Comparison of ENCODE assay signal across 22 cellular contexts in genomic region chr1:189657131-189657530, GRCh38.
DNase-seq lines count a peak whose midpoint lies in the region; ATAC-seq and TF ChIP-seq lines count a peak whose summit lies in the region.
"Had no signal": no experiment of that assay in that cellular context is flagged by ENCODE, and none has a peak within 500 bp of the region (broad histone marks: within the 10 kb centered on the region; RNA-seq: fewer than 3 reads in every experiment).

No MANE protein-coding gene starts in this region.

- H3K4ac ChIP-seq in neuronal stem cell (ENCODE audit: low read length), result no peak overlapping the region

- peak overlapping the region; percentile 92 for H3K27ac ChIP-seq in RWPE2 (ENCODE audit: poor library complexity, severe bottlenecking)
- no peak overlapping the region for H3K27ac ChIP-seq in neuronal stem cell (replicated peaks; ENCODE audit: low read length)
- H3K27ac ChIP-seq: GM23248, KMS-11, Peyer's patch, SK-N-MC had no signal

- ATAC-seq in RWPE2 (ENCODE audit: low read depth), result no peak
- ATAC-seq in HG03196 (IDR thresholded peaks at IDR 0.05; ENCODE audit: unreplicated experiment), result no peak
- ATAC-seq: GM12878 had no signal

- H3K27me3 ChIP-seq in BE2C (no peaks in the 10 kb centered on the region), RWPE2 (ENCODE audit: insufficient read depth, poor library complexity, severe bottlenecking) (no peaks in the 10 kb centered on the region), neuronal stem cell (ENCODE audit: control insufficient read depth in 3 of 3, insufficient read depth in 3 of 3, low read depth in 1 of 3, low read length in 3 of 3) (no peaks in the 10 kb centered on the region)
- H3K27me3 ChIP-seq: Peyer's patch had no signal

- no peak overlapping the region for H3K18ac ChIP-seq in neuronal stem cell (ENCODE audit: low read length)

- H3K4me3 ChIP-seq in BE2C (ENCODE audit: low read depth, low read length) (peak overlapping the region; percentile 21), RWPE2 (ENCODE audit: severe bottlenecking) (no peak overlapping the region), neuronal stem cell (ENCODE audit: low read length in 2 of 2) (no peak overlapping the region)
- H3K4me3 ChIP-seq: GM12878, GM23248, Peyer's patch, SK-N-MC had no signal

- H4K8ac ChIP-seq in neuronal stem cell (ENCODE audit: low read depth, low read length), result no peak overlapping the region

- H3K4me2 ChIP-seq in neuronal stem cell (ENCODE audit: insufficient read depth, low read length, poor library complexity, severe bottlenecking), result no peak overlapping the region
- H3K4me2 ChIP-seq: KMS-11 had no signal

- DNase-seq in BE2C (no peak), ELR (ENCODE audit: low read depth) (peak; percentile 12), RWPE2 (ENCODE audit: low spot score) (no peak), neuronal stem cell (ENCODE audit: low spot score) (no peak), NCI-H748 treated with DMSO at 0.1 percent for 48 hours (lab: John Stamatoyannopoulos, UW) (no peak), GOT3 (lab: John Stamatoyannopoulos, UW) (no peak)
- DNase-seq: ACHN, GDM1, GM23248, H9, HFFc6, NCI-H1048, NCI-H1417 treated with DMSO at 0.1 percent for 48 hours, NCI-H187 treated with DMSO at 0.1 percent for 48 hours, NCI-H446 treated with DMSO at 0.1 percent for 48 hours, NCI-H526, Peyer's patch, SIG-M5 had no signal

- H2BK15ac ChIP-seq in neuronal stem cell (ENCODE audit: low read length), result no peak overlapping the region

- no peak overlapping the region for H4K91ac ChIP-seq in neuronal stem cell (ENCODE audit: low read depth, low read length, poor library complexity)

- H3K36me3 ChIP-seq in BE2C, result no peaks in the 10 kb centered on the region
- no peaks in the 10 kb centered on the region for H3K36me3 ChIP-seq in RWPE2 (ENCODE audit: low read depth)
- no peaks in the 10 kb centered on the region for H3K36me3 ChIP-seq in neuronal stem cell (replicated peaks in 1 of 2; ENCODE audit: control insufficient read depth in 2 of 2, insufficient read depth in 2 of 2, low read length in 2 of 2)
- H3K36me3 ChIP-seq: Peyer's patch had no signal

- no peaks in the 10 kb centered on the region for H3K79me1 ChIP-seq in neuronal stem cell (ENCODE audit: low read depth, low read length)

- no peak for TF ChIP-seq CTCF in BE2C (IDR thresholded peaks at IDR 0.05; ENCODE audit: low read depth, low read length)
- no peak for TF ChIP-seq CTCF in RWPE2 (IDR thresholded peaks at IDR 0.05; ENCODE audit: poor library complexity, severe bottlenecking)

- H3K9ac ChIP-seq in neuronal stem cell (ENCODE audit: low read depth, low read length, poor library complexity), result no peak overlapping the region
- H3K9ac ChIP-seq: GM23248, KMS-11 had no signal

- H3K14ac ChIP-seq in neuronal stem cell (ENCODE audit: low read length), result no peak overlapping the region

- no peak overlapping the region for H2BK5ac ChIP-seq in neuronal stem cell (ENCODE audit: low read length)

- H3K4me1 ChIP-seq in BE2C (peaks cover 9% of the 10 kb centered on the region), RWPE2 (ENCODE audit: insufficient read depth, poor library complexity, severe bottlenecking) (peaks cover 53% of the 10 kb centered on the region), neuronal stem cell (ENCODE audit: control insufficient read depth in 2 of 2, insufficient read depth in 1 of 2, low read depth in 1 of 2, low read length in 2 of 2) (no peaks in the 10 kb centered on the region)
- H3K4me1 ChIP-seq: Peyer's patch had no signal

- no peak overlapping the region for H2BK12ac ChIP-seq in neuronal stem cell (ENCODE audit: low read length)

- H3K23ac ChIP-seq in neuronal stem cell (ENCODE audit: low read depth, low read length, poor library complexity), result no peak overlapping the region

- no CpG with 5 or more reads among the region's 2 CpGs for WGBS in neuronal stem cell (ENCODE audit: extremely low coverage in 2 of 2, insufficient read length in 2 of 2, insufficient replicate concordance in 1 of 2), 2 donors

- H3K9me3 ChIP-seq in BE2C, result no peaks in the 10 kb centered on the region
- no peaks in the 10 kb centered on the region for H3K9me3 ChIP-seq in RWPE2 (ENCODE audit: severe bottlenecking)
- H3K9me3 ChIP-seq in neuronal stem cell (replicated peaks in 1 of 2; ENCODE audit: control insufficient read depth in 2 of 2, insufficient read depth in 1 of 2, low read depth in 1 of 2, low read length in 2 of 2), result no peaks in the 10 kb centered on the region
- H3K9me3 ChIP-seq: Peyer's patch had no signal

- no peak overlapping the region for H2BK120ac ChIP-seq in neuronal stem cell (ENCODE audit: low read depth, low read length)

- H2AFZ ChIP-seq in neuronal stem cell (ENCODE audit: low read length), result peak overlapping the region; percentile 37
- H2AFZ ChIP-seq: GM23248 had no signal

- H2AK5ac ChIP-seq in neuronal stem cell (ENCODE audit: low read depth, low read length), result no peak overlapping the region
